In genomic region chr1:27299385-27300252, GRCh38 we compare ENCODE assay signal across 9 cellular contexts. TPM values are rescaled to one million over a fixed set of nuclear protein-coding genes. Genes with fewer than 3 reads are reported as not detected.
A peak's percentile ranks its signal among the peaks of the same experiment; 100 is the strongest.
DNase-seq lines count a peak whose midpoint lies in the region; ATAC-seq and TF ChIP-seq lines count a peak whose summit lies in the region.
"Had no signal": no experiment of that assay in that cellular context is flagged by ENCODE, and none has a peak within 500 bp of the region (broad histone marks: within the 10 kb centered on the region; RNA-seq: fewer than 3 reads in every experiment).

No MANE protein-coding gene starts in this region.

- no peaks in the 10 kb centered on the region for H3K27me3 ChIP-seq in testis

- no peak overlapping the region for H3K4me3 Mint-ChIP-seq in activated naive CD8-positive, alpha-beta T cell treated with anti-CD3 and anti-CD28 coated beads, Interleukin-2, amount 50 U/mL, for 24 hours
- no peak overlapping the region for H3K4me3 Mint-ChIP-seq in activated T-cell treated with anti-CD3 and anti-CD28 coated beads, Interleukin-2, amount 50 U/mL, for 24 hours
- H3K4me3 Mint-ChIP-seq: activated B cell treated with CpG ODN at 0.5 μM for 24 hours had no signal

- H3K9me3 ChIP-seq in testis: no peaks in the 10 kb centered on the region

- H3K4me3 ChIP-seq in choroid plexus epithelial cell (ENCODE audit: low read depth, low read length) (no peak overlapping the region), testis (no peak overlapping the region)

- H3K9me3 Mint-ChIP-seq in activated naive CD8-positive, alpha-beta T cell treated with anti-CD3 and anti-CD28 coated beads, Interleukin-2, amount 50 U/mL, for 24 hours: no peaks in the 10 kb centered on the region
- no peaks in the 10 kb centered on the region for H3K9me3 Mint-ChIP-seq in activated T-cell treated with anti-CD3 and anti-CD28 coated beads, Interleukin-2, amount 50 U/mL, for 24 hours
- H3K9me3 Mint-ChIP-seq: activated B cell treated with CpG ODN at 0.5 μM for 24 hours had no signal

- H3K27ac ChIP-seq in testis: peak overlapping the region; percentile 50 to 57

- H3K4me1 Mint-ChIP-seq in activated naive CD8-positive, alpha-beta T cell treated with anti-CD3 and anti-CD28 coated beads, Interleukin-2, amount 50 U/mL, for 24 hours: no peaks in the 10 kb centered on the region
- H3K4me1 Mint-ChIP-seq in activated T-cell treated with anti-CD3 and anti-CD28 coated beads, Interleukin-2, amount 50 U/mL, for 24 hours (ENCODE audit: low read depth): no peaks in the 10 kb centered on the region

- intact Hi-C loops in testis (cut with DNase I; ENCODE audit: low total_unique reads): loop anchor here (5.0 kb wide), 1 partner anchor 93 kb away; the partner anchor contains the start of gene GPR3

- DNase-seq in SIG-M5 treated with dmso at 0.1 percent for 504 hours (lab: John Stamatoyannopoulos, UW; ENCODE audit: unreplicated experiment): peak; percentile 13
- no peak for DNase-seq in SIG-M5 (lab: John Stamatoyannopoulos, UW)
- peak; percentile 100 for DNase-seq in choroid plexus epithelial cell (ENCODE audit: low read depth)
- no peak for DNase-seq in left lobe of liver (ENCODE audit: low spot score)
- peak; percentile 58 for DNase-seq in testis
- no peak for DNase-seq in activated naive CD8-positive, alpha-beta T cell treated with anti-CD3 and anti-CD28 coated beads, Interleukin-2, amount 50 U/mL, for 24 hours
- no peak for DNase-seq in activated T-cell treated with anti-CD3 and anti-CD28 coated beads, Interleukin-2, amount 50 U/mL, for 24 hours
- DNase-seq: activated B cell treated with CpG ODN at 0.5 μM for 24 hours had no signal

- TF ChIP-seq POLR2A in testis (IDR thresholded peaks at IDR 0.05): no peak

- peak; percentile 5 for ATAC-seq in left lobe of liver
- ATAC-seq in activated naive CD8-positive, alpha-beta T cell treated with anti-CD3 and anti-CD28 coated beads, Interleukin-2, amount 50 U/mL, for 24 hours: no peak
- no peak for ATAC-seq in GM18517 (IDR thresholded peaks at IDR 0.05; ENCODE audit: unreplicated experiment)

- no peaks in the 10 kb centered on the region for H3K27me3 Mint-ChIP-seq in activated naive CD8-positive, alpha-beta T cell treated with anti-CD3 and anti-CD28 coated beads, Interleukin-2, amount 50 U/mL, for 24 hours
- H3K27me3 Mint-ChIP-seq in activated T-cell treated with anti-CD3 and anti-CD28 coated beads, Interleukin-2, amount 50 U/mL, for 24 hours: no peaks in the 10 kb centered on the region
- H3K27me3 Mint-ChIP-seq: activated B cell treated with CpG ODN at 0.5 μM for 24 hours had no signal

- TF ChIP-seq CTCF in choroid plexus epithelial cell (conservative IDR thresholded peaks at IDR 0.05; ENCODE audit: low read depth, low read length) (no peak), testis (IDR thresholded peaks at IDR 0.05) (no peak)

- WGBS in testis, 2 donors: 46 to 60% methylated on average over 8 to 14 of the region's 14 CpGs

- no peak overlapping the region for H3K27ac Mint-ChIP-seq in activated naive CD8-positive, alpha-beta T cell treated with anti-CD3 and anti-CD28 coated beads, Interleukin-2, amount 50 U/mL, for 24 hours
- H3K27ac Mint-ChIP-seq in activated T-cell treated with anti-CD3 and anti-CD28 coated beads, Interleukin-2, amount 50 U/mL, for 24 hours: no peak overlapping the region
- H3K27ac Mint-ChIP-seq: activated B cell treated with CpG ODN at 0.5 μM for 24 hours had no signal

- no peaks in the 10 kb centered on the region for H3K36me3 ChIP-seq in testis (ENCODE audit: low read depth, missing control alignments)

- peaks cover 2% of the 10 kb centered on the region for H3K36me3 Mint-ChIP-seq in activated naive CD8-positive, alpha-beta T cell treated with anti-CD3 and anti-CD28 coated beads, Interleukin-2, amount 50 U/mL, for 24 hours (ENCODE audit: low read depth)
- H3K36me3 Mint-ChIP-seq in activated T-cell treated with anti-CD3 and anti-CD28 coated beads, Interleukin-2, amount 50 U/mL, for 24 hours (ENCODE audit: low read depth): peaks cover 42% of the 10 kb centered on the region

- peaks cover 19% of the 10 kb centered on the region for H3K4me1 ChIP-seq in testis

RNA-seq across cellular contexts. Expression of gene TMEM222, which starts 22.3 kb away (rescaled TPM):
- total RNA-seq in left lobe of liver (19.9 TPM), testis (10 to 100 TPM; 41.4 to 67.5 TPM)
- polyA plus RNA-seq in testis (ENCODE audit: insufficient read depth, low read depth, low replicate concordance): 81.6 TPM

RNA-seq across cellular contexts. Expression of gene SYTL1, which starts 42.2 kb away (rescaled TPM):
- total RNA-seq in left lobe of liver: 0.81 TPM
- total RNA-seq in testis: 1 to 10 TPM; 2.3 to 5.4 TPM
- polyA plus RNA-seq in testis (ENCODE audit: insufficient read depth, low read depth, low replicate concordance): 6.0 TPM

Comparison
In these comparisons a context has a peak if more than half of its experiments do, and no peak if none do; other contexts are left out.
1. DNase-seq: peak in SIG-M5 treated with dmso at 0.1 percent for 504 hours (single experiment), choroid plexus epithelial cell (single experiment) and testis (single experiment); none in SIG-M5 (single experiment), left lobe of liver (single experiment), activated naive CD8-positive, alpha-beta T cell treated with anti-CD3 and anti-CD28 coated beads, Interleukin-2, amount 50 U/mL, for 24 hours (single experiment) and activated T-cell treated with anti-CD3 and anti-CD28 coated beads, Interleukin-2, amount 50 U/mL, for 24 hours (single experiment).